1 cellular context compared by ENCODE assay signal in genomic region chr2:195094330-195094729, GRCh38.
TF ChIP-seq lines count a peak whose summit lies in the region.

No MANE protein-coding gene starts in this region.

TF ChIP-seq in A549, 52 proteins besides CTCF, POLR2A, EP300 and RAD21 (continued from another document):
- TF ChIP-seq, protein P1, sequence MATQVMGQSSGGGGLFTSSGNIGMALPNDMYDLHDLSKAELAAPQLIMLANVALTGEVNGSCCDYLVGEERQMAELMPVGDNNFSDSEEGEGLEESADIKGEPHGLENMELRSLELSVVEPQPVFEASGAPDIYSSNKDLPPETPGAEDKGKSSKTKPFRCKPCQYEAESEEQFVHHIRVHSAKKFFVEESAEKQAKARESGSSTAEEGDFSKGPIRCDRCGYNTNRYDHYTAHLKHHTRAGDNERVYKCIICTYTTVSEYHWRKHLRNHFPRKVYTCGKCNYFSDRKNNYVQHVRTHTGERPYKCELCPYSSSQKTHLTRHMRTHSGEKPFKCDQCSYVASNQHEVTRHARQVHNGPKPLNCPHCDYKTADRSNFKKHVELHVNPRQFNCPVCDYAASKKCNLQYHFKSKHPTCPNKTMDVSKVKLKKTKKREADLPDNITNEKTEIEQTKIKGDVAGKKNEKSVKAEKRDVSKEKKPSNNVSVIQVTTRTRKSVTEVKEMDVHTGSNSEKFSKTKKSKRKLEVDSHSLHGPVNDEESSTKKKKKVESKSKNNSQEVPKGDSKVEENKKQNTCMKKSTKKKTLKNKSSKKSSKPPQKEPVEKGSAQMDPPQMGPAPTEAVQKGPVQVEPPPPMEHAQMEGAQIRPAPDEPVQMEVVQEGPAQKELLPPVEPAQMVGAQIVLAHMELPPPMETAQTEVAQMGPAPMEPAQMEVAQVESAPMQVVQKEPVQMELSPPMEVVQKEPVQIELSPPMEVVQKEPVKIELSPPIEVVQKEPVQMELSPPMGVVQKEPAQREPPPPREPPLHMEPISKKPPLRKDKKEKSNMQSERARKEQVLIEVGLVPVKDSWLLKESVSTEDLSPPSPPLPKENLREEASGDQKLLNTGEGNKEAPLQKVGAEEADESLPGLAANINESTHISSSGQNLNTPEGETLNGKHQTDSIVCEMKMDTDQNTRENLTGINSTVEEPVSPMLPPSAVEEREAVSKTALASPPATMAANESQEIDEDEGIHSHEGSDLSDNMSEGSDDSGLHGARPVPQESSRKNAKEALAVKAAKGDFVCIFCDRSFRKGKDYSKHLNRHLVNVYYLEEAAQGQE (IDR thresholded peaks at IDR 0.05): no peak
- TF ChIP-seq ZFP36 (IDR thresholded peaks at IDR 0.05; ENCODE audit: borderline replicate concordance, partially characterized antibody): no peak
